ENCODE assay signal across 1 cellular context in the genomic region with DNA sequence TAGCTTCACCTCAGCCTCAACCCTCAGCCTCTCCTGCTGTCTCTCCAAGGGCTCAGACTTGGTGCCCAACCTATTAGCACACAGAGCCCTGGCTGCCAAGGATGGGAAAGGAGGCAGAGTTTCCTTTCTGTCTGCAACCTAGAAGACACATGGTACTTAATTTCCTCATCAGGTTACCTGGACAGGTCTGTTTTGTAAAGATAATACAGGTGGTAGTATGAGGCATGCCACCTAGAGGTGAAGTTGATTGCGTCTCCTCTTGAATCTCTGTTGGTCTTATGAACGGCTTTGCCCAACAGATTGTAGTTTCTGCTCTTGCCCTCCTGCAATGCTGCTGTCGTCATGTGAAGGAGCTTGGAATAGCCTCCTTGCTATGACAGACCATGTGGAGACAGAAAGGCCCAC.
TF ChIP-seq lines count a peak whose summit lies in the region.

No MANE protein-coding gene starts in this region.

TF ChIP-seq in HepG2, 621 proteins besides CTCF, POLR2A, EP300 and RAD21 (continued from another document and continues in another):
- TF ChIP-seq, protein P1, sequence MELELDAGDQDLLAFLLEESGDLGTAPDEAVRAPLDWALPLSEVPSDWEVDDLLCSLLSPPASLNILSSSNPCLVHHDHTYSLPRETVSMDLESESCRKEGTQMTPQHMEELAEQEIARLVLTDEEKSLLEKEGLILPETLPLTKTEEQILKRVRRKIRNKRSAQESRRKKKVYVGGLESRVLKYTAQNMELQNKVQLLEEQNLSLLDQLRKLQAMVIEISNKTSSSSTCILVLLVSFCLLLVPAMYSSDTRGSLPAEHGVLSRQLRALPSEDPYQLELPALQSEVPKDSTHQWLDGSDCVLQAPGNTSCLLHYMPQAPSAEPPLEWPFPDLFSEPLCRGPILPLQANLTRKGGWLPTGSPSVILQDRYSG (CRISPR knock-in tag; IDR thresholded peaks at IDR 0.05): no peak
- TF ChIP-seq FIP1L1 (IDR thresholded peaks at IDR 0.05; ENCODE audit: borderline replicate concordance, insufficient read depth, low read depth, low read length) (no peak), KMT2A (CRISPR knock-in tag; IDR thresholded peaks at IDR 0.05) (no peak), MATR3 (CRISPR knock-in tag; IDR thresholded peaks at IDR 0.05) (no peak), ZNF879 (CRISPR knock-in tag; IDR thresholded peaks at IDR 0.05) (no peak), MZF1 (CRISPR knock-in tag; IDR thresholded peaks at IDR 0.05; ENCODE audit: borderline replicate concordance) (no peak), ZNF629 (CRISPR knock-in tag; conservative IDR thresholded peaks at IDR 0.05) (no peak), FOXA1 (IDR thresholded peaks at IDR 0.05) (no peak), FOXA1 (CRISPR knock-in tag; IDR thresholded peaks at IDR 0.05) (no peak), KLF12 (CRISPR knock-in tag; IDR thresholded peaks at IDR 0.05; ENCODE audit: borderline replicate concordance) (no peak), ZNF326 (CRISPR knock-in tag; IDR thresholded peaks at IDR 0.05; ENCODE audit: borderline replicate concordance) (no peak), GABPB1 (CRISPR knock-in tag; IDR thresholded peaks at IDR 0.05) (no peak), MAZ (IDR thresholded peaks at IDR 0.05; ENCODE audit: borderline replicate concordance, low read depth, low read length) (no peak), MAZ (CRISPR knock-in tag; IDR thresholded peaks at IDR 0.05; ENCODE audit: low read depth) (no peak), GPN1 (CRISPR knock-in tag; IDR thresholded peaks at IDR 0.05; ENCODE audit: borderline replicate concordance) (no peak), ZNF75D (CRISPR knock-in tag; IDR thresholded peaks at IDR 0.05; ENCODE audit: borderline replicate concordance) (no peak), ZEB1 (IDR thresholded peaks at IDR 0.05; ENCODE audit: insufficient replicate concordance, low read depth) (peak; percentile 90), ZBTB7B (CRISPR knock-in tag; IDR thresholded peaks at IDR 0.05) (no peak), ZNF556 (CRISPR knock-in tag; IDR thresholded peaks at IDR 0.05; ENCODE audit: borderline replicate concordance) (no peak), SOX5 (CRISPR knock-in tag; IDR thresholded peaks at IDR 0.05; ENCODE audit: borderline replicate concordance) (0 out of 2 replicates have a peak, but pooled peaks have one; percentile 20), AGO2 (optimal IDR thresholded peaks at IDR 0.05; ENCODE audit: low read depth, low read length) (no peak), FOXO1 (CRISPR knock-in tag; IDR thresholded peaks at IDR 0.05) (0 out of 2 replicates have a peak, but pooled peaks have one; percentile 19), CREB1 (IDR thresholded peaks at IDR 0.05) (no peak), CREB1 (CRISPR knock-in tag; IDR thresholded peaks at IDR 0.05) (no peak), SMAD9 (CRISPR knock-in tag; IDR thresholded peaks at IDR 0.05) (no peak)
- TF ChIP-seq, protein P2, sequence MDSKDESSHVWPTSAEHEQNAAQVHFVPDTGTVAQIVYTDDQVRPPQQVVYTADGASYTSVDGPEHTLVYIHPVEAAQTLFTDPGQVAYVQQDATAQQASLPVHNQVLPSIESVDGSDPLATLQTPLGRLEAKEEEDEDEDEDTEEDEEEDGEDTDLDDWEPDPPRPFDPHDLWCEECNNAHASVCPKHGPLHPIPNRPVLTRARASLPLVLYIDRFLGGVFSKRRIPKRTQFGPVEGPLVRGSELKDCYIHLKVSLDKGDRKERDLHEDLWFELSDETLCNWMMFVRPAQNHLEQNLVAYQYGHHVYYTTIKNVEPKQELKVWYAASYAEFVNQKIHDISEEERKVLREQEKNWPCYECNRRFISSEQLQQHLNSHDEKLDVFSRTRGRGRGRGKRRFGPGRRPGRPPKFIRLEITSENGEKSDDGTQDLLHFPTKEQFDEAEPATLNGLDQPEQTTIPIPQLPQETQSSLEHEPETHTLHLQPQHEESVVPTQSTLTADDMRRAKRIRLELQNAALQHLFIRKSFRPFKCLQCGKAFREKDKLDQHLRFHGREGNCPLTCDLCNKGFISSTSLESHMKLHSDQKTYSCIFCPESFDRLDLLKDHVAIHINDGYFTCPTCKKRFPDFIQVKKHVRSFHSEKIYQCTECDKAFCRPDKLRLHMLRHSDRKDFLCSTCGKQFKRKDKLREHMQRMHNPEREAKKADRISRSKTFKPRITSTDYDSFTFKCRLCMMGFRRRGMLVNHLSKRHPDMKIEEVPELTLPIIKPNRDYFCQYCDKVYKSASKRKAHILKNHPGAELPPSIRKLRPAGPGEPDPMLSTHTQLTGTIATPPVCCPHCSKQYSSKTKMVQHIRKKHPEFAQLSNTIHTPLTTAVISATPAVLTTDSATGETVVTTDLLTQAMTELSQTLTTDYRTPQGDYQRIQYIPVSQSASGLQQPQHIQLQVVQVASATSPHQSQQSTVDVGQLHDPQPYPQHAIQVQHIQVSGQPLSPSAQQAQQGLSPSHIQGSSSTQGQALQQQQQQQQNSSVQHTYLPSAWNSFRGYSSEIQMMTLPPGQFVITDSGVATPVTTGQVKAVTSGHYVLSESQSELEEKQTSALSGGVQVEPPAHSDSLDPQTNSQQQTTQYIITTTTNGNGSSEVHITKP (CRISPR knock-in tag; IDR thresholded peaks at IDR 0.05; ENCODE audit: low read depth): no peak
- TF ChIP-seq, protein P3, sequence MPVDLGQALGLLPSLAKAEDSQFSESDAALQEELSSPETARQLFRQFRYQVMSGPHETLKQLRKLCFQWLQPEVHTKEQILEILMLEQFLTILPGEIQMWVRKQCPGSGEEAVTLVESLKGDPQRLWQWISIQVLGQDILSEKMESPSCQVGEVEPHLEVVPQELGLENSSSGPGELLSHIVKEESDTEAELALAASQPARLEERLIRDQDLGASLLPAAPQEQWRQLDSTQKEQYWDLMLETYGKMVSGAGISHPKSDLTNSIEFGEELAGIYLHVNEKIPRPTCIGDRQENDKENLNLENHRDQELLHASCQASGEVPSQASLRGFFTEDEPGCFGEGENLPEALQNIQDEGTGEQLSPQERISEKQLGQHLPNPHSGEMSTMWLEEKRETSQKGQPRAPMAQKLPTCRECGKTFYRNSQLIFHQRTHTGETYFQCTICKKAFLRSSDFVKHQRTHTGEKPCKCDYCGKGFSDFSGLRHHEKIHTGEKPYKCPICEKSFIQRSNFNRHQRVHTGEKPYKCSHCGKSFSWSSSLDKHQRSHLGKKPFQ (CRISPR knock-in tag; IDR thresholded peaks at IDR 0.05; ENCODE audit: insufficient replicate concordance): no peak
- TF ChIP-seq, protein P4, sequence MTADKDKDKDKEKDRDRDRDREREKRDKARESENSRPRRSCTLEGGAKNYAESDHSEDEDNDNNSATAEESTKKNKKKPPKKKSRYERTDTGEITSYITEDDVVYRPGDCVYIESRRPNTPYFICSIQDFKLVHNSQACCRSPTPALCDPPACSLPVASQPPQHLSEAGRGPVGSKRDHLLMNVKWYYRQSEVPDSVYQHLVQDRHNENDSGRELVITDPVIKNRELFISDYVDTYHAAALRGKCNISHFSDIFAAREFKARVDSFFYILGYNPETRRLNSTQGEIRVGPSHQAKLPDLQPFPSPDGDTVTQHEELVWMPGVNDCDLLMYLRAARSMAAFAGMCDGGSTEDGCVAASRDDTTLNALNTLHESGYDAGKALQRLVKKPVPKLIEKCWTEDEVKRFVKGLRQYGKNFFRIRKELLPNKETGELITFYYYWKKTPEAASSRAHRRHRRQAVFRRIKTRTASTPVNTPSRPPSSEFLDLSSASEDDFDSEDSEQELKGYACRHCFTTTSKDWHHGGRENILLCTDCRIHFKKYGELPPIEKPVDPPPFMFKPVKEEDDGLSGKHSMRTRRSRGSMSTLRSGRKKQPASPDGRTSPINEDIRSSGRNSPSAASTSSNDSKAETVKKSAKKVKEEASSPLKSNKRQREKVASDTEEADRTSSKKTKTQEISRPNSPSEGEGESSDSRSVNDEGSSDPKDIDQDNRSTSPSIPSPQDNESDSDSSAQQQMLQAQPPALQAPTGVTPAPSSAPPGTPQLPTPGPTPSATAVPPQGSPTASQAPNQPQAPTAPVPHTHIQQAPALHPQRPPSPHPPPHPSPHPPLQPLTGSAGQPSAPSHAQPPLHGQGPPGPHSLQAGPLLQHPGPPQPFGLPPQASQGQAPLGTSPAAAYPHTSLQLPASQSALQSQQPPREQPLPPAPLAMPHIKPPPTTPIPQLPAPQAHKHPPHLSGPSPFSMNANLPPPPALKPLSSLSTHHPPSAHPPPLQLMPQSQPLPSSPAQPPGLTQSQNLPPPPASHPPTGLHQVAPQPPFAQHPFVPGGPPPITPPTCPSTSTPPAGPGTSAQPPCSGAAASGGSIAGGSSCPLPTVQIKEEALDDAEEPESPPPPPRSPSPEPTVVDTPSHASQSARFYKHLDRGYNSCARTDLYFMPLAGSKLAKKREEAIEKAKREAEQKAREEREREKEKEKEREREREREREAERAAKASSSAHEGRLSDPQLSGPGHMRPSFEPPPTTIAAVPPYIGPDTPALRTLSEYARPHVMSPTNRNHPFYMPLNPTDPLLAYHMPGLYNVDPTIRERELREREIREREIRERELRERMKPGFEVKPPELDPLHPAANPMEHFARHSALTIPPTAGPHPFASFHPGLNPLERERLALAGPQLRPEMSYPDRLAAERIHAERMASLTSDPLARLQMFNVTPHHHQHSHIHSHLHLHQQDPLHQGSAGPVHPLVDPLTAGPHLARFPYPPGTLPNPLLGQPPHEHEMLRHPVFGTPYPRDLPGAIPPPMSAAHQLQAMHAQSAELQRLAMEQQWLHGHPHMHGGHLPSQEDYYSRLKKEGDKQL (CRISPR knock-in tag; IDR thresholded peaks at IDR 0.05; ENCODE audit: low read depth): no peak
- TF ChIP-seq, protein P5, sequence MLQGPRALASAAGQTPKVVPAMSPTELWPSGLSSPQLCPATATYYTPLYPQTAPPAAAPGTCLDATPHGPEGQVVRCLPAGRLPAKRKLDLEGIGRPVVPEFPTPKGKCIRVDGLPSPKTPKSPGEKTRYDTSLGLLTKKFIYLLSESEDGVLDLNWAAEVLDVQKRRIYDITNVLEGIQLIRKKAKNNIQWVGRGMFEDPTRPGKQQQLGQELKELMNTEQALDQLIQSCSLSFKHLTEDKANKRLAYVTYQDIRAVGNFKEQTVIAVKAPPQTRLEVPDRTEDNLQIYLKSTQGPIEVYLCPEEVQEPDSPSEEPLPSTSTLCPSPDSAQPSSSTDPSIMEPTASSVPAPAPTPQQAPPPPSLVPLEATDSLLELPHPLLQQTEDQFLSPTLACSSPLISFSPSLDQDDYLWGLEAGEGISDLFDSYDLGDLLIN (CRISPR knock-in tag; IDR thresholded peaks at IDR 0.05; ENCODE audit: borderline replicate concordance): no peak
- TF ChIP-seq, protein P6, sequence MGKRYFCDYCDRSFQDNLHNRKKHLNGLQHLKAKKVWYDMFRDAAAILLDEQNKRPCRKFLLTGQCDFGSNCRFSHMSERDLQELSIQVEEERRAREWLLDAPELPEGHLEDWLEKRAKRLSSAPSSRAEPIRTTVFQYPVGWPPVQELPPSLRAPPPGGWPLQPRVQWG (CRISPR knock-in tag; IDR thresholded peaks at IDR 0.05; ENCODE audit: borderline replicate concordance, low read depth): no peak
- TF ChIP-seq, protein P7, sequence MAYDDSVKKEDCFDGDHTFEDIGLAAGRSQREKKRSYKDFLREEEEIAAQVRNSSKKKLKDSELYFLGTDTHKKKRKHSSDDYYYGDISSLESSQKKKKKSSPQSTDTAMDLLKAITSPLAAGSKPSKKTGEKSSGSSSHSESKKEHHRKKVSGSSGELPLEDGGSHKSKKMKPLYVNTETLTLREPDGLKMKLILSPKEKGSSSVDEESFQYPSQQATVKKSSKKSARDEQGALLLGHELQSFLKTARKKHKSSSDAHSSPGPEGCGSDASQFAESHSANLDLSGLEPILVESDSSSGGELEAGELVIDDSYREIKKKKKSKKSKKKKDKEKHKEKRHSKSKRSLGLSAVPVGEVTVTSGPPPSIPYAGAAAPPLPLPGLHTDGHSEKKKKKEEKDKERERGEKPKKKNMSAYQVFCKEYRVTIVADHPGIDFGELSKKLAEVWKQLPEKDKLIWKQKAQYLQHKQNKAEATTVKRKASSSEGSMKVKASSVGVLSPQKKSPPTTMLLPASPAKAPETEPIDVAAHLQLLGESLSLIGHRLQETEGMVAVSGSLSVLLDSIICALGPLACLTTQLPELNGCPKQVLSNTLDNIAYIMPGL (CRISPR knock-in tag; IDR thresholded peaks at IDR 0.05; ENCODE audit: borderline replicate concordance in 1 of 2, low read depth in 1 of 2): peak in 1 of 2 experiments; percentile 62; a peak in 1 of 4 replicates
- TF ChIP-seq, protein P8, sequence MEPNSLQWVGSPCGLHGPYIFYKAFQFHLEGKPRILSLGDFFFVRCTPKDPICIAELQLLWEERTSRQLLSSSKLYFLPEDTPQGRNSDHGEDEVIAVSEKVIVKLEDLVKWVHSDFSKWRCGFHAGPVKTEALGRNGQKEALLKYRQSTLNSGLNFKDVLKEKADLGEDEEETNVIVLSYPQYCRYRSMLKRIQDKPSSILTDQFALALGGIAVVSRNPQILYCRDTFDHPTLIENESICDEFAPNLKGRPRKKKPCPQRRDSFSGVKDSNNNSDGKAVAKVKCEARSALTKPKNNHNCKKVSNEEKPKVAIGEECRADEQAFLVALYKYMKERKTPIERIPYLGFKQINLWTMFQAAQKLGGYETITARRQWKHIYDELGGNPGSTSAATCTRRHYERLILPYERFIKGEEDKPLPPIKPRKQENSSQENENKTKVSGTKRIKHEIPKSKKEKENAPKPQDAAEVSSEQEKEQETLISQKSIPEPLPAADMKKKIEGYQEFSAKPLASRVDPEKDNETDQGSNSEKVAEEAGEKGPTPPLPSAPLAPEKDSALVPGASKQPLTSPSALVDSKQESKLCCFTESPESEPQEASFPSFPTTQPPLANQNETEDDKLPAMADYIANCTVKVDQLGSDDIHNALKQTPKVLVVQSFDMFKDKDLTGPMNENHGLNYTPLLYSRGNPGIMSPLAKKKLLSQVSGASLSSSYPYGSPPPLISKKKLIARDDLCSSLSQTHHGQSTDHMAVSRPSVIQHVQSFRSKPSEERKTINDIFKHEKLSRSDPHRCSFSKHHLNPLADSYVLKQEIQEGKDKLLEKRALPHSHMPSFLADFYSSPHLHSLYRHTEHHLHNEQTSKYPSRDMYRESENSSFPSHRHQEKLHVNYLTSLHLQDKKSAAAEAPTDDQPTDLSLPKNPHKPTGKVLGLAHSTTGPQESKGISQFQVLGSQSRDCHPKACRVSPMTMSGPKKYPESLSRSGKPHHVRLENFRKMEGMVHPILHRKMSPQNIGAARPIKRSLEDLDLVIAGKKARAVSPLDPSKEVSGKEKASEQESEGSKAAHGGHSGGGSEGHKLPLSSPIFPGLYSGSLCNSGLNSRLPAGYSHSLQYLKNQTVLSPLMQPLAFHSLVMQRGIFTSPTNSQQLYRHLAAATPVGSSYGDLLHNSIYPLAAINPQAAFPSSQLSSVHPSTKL (CRISPR knock-in tag; IDR thresholded peaks at IDR 0.05): peak; percentile 48; the same call in 1 of the 2 replicates
- TF ChIP-seq, protein P9, sequence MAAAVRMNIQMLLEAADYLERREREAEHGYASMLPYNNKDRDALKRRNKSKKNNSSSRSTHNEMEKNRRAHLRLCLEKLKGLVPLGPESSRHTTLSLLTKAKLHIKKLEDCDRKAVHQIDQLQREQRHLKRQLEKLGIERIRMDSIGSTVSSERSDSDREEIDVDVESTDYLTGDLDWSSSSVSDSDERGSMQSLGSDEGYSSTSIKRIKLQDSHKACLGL (CRISPR knock-in tag; IDR thresholded peaks at IDR 0.05): no peak
- TF ChIP-seq, protein P10, sequence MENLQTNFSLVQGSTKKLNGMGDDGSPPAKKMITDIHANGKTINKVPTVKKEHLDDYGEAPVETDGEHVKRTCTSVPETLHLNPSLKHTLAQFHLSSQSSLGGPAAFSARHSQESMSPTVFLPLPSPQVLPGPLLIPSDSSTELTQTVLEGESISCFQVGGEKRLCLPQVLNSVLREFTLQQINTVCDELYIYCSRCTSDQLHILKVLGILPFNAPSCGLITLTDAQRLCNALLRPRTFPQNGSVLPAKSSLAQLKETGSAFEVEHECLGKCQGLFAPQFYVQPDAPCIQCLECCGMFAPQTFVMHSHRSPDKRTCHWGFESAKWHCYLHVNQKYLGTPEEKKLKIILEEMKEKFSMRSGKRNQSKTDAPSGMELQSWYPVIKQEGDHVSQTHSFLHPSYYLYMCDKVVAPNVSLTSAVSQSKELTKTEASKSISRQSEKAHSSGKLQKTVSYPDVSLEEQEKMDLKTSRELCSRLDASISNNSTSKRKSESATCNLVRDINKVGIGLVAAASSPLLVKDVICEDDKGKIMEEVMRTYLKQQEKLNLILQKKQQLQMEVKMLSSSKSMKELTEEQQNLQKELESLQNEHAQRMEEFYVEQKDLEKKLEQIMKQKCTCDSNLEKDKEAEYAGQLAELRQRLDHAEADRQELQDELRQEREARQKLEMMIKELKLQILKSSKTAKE (CRISPR knock-in tag; IDR thresholded peaks at IDR 0.05; ENCODE audit: borderline replicate concordance): no peak
